26 cellular contexts compared by ENCODE assay signal in the genomic region with DNA sequence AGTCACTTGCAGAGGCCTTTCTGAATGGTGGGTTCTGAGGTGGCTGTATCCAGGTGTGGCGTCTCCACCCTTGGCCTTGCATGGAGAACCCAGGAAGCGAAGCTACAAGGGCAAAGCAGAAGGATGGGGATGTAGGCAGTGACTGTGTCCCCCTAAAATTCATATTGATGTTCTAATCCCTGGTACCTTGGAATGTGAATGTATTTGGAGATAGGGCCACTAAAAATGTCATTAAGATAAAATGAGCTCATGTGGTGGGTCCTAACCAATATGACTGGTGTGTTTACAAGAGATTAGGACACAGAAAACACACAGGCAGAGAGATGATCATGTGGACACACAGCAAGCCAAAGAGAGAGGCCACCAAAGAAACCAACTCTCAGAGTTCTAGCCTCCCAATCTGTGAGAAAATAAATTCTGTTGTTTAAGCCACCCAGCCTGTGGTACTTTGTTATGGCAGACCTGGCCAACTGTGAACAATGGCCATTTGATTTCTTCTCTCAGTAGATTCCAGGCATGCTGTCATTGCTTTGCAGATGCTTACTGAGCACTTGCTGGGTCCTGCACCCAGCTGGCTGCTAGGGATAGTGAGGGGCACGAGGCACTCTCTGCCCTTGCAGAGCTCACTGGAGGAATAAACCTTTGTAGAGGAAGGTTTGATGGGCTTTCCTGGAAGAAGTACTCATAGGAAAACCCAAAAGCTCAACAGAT.
"Had no signal": no experiment of that assay in that cellular context is flagged by ENCODE, and none has a peak within 500 bp of the region (broad histone marks: within the 10 kb centered on the region; RNA-seq: fewer than 3 reads in every experiment).

No MANE protein-coding gene starts in this region.

- H3K27ac Mint-ChIP-seq: immature natural killer cell; natural killer cell treated with Interleukin-12 subunit alpha and Interleukin-12 subunit beta and Interleukin-15 and Interleukin-18, amount 100 ng/mL, for 72 hours; neural progenitor cell; stimulated activated naive B cell treated with anti-CD40 and anti-IgM and Interleukin-4, amounts not matched to agents 10 μg/mL and 1 μg/mL and 100 μg/mL, for 72 hours had no signal

- H3K4me1 Mint-ChIP-seq: immature natural killer cell; stimulated activated naive B cell treated with anti-CD40 and anti-IgM and Interleukin-4, amounts not matched to agents 10 μg/mL and 1 μg/mL and 100 μg/mL, for 72 hours had no signal

- H3K9ac ChIP-seq: neural progenitor cell, parathyroid adenoma had no signal

- H2AFZ ChIP-seq: neural progenitor cell, parathyroid adenoma had no signal

- H3K4me2 ChIP-seq: neural progenitor cell had no signal

- H3K4me1 ChIP-seq: esophagus muscularis mucosa, gastrocnemius medialis, left ventricle myocardium inferior, lower lobe of right lung, neural progenitor cell, parathyroid adenoma, psoas muscle, sigmoid colon, stomach, suprapubic skin, tibial nerve had no signal

- H3K9me3 ChIP-seq: esophagus muscularis mucosa, gastrocnemius medialis, left ventricle myocardium inferior, lower lobe of right lung, psoas muscle, sigmoid colon, stomach, suprapubic skin, tibial nerve had no signal

- H3K27ac ChIP-seq: epithelial cell of prostate, esophagus muscularis mucosa, gastrocnemius medialis, left ventricle myocardium inferior, lower lobe of right lung, neural progenitor cell, parathyroid adenoma, psoas muscle, sigmoid colon, skin epidermis, stomach, suprapubic skin, tibial nerve had no signal

- H3K4me3 Mint-ChIP-seq: immature natural killer cell; natural killer cell treated with Interleukin-12 subunit alpha and Interleukin-12 subunit beta and Interleukin-15 and Interleukin-18, amount 100 ng/mL, for 72 hours; neural progenitor cell; stimulated activated naive B cell treated with anti-CD40 and anti-IgM and Interleukin-4, amounts not matched to agents 10 μg/mL and 1 μg/mL and 100 μg/mL, for 72 hours had no signal

- H3K4me3 ChIP-seq: esophagus muscularis mucosa, gastrocnemius medialis, left ventricle myocardium inferior, lower lobe of right lung, neural progenitor cell, psoas muscle, sigmoid colon, skin epidermis, stomach, suprapubic skin, tibial nerve had no signal

- H3K36me3 Mint-ChIP-seq: immature natural killer cell; natural killer cell treated with Interleukin-12 subunit alpha and Interleukin-12 subunit beta and Interleukin-15 and Interleukin-18, amount 100 ng/mL, for 72 hours; stimulated activated naive B cell treated with anti-CD40 and anti-IgM and Interleukin-4, amounts not matched to agents 10 μg/mL and 1 μg/mL and 100 μg/mL, for 72 hours had no signal

- DNase-seq: central memory CD4-positive, alpha-beta T cell; cortex of kidney; effector memory CD4-positive, alpha-beta T cell; gastrocnemius medialis; glutamatergic neuron; immature natural killer cell; left cardiac atrium; left ventricle myocardium inferior; lower lobe of right lung; mesenchymal stem cell; midbrain; occipital lobe; psoas muscle; sigmoid colon; stimulated activated CD4-positive, alpha-beta T cell treated with anti-CD3 and anti-CD28 coated beads, Interleukin-2, amount 100 ng/mL, for 24 hours; stimulated activated CD4-positive, alpha-beta T cell treated with anti-CD3 and anti-CD28 coated beads, Interleukin-4, amount 100 ng/mL, for 4 hours; stimulated activated naive B cell treated with anti-CD40 and anti-IgM and Interleukin-4, amounts not matched to agents 10 μg/mL and 1 μg/mL and 100 μg/mL, for 72 hours; stomach had no signal

- H3K27me3 ChIP-seq: esophagus muscularis mucosa, gastrocnemius medialis, neural progenitor cell, sigmoid colon, stomach, suprapubic skin, tibial nerve had no signal

- H3K9me3 Mint-ChIP-seq: immature natural killer cell; natural killer cell treated with Interleukin-12 subunit alpha and Interleukin-12 subunit beta and Interleukin-15 and Interleukin-18, amount 100 ng/mL, for 72 hours; neural progenitor cell; stimulated activated naive B cell treated with anti-CD40 and anti-IgM and Interleukin-4, amounts not matched to agents 10 μg/mL and 1 μg/mL and 100 μg/mL, for 72 hours had no signal

- ATAC-seq: gastrocnemius medialis; left cardiac atrium; lower lobe of right lung; natural killer cell treated with Interleukin-12 subunit alpha and Interleukin-12 subunit beta and Interleukin-15 and Interleukin-18, amount 100 ng/mL, for 72 hours; psoas muscle; stimulated activated naive B cell treated with anti-CD40 and anti-IgM and Interleukin-4, amounts not matched to agents 10 μg/mL and 1 μg/mL and 100 μg/mL, for 72 hours had no signal

- H3K36me3 ChIP-seq: esophagus muscularis mucosa, gastrocnemius medialis, left ventricle myocardium inferior, lower lobe of right lung, neural progenitor cell, sigmoid colon, stomach, suprapubic skin, tibial nerve had no signal

- H3K79me2 ChIP-seq: parathyroid adenoma had no signal
